ENCODE assay signal across 29 cellular contexts in genomic region chr1:42211224-42211623, GRCh38. TPM values are rescaled to one million over a fixed set of nuclear protein-coding genes. Genes with fewer than 3 reads are reported as not detected.
DNase-seq lines count a peak whose midpoint lies in the region; TF ChIP-seq lines count a peak whose summit lies in the region.
"Had no signal": no experiment of that assay in that cellular context is flagged by ENCODE, and none has a peak within 500 bp of the region (broad histone marks: within the 10 kb centered on the region; RNA-seq: fewer than 3 reads in every experiment).

No MANE protein-coding gene starts in this region.

- H3K27me3 ChIP-seq in brain microvascular endothelial cell (replicated peaks) = no peaks in the 10 kb centered on the region

- H3K4me3 ChIP-seq in brain microvascular endothelial cell (ENCODE audit: low read depth, low read length) = no peak overlapping the region
- H3K4me3 ChIP-seq: smooth muscle cell had no signal

- in situ Hi-C loops in brain microvascular endothelial cell (cut with HindIII; ENCODE audit: low pct_ligation_motif_present, low sequenced_read_pairs) = no loop called here

- TF ChIP-seq CTCF in brain microvascular endothelial cell (IDR thresholded peaks at IDR 0.05; ENCODE audit: low read depth, low read length, missing control alignments) = no peak

- no peaks in the 10 kb centered on the region for H3K36me3 ChIP-seq in brain microvascular endothelial cell (replicated peaks)

- H3K27ac ChIP-seq in brain microvascular endothelial cell = no peak overlapping the region
- H3K27ac ChIP-seq: 22Rv1, C4-2B, WERI-Rb-1 had no signal

- DNase-seq in DMS 273 (lab: John Stamatoyannopoulos, UW; ENCODE audit: unreplicated experiment) (peak; percentile 5), DMS 273 treated with DMSO at 0.1 percent for 48 hours (lab: John Stamatoyannopoulos, UW) (no peak), HT1080 (ENCODE audit: low read depth) (peak; percentile 92), brain microvascular endothelial cell (peak; percentile 15), kidney tubule cell (ENCODE audit: low spot score) (peak; percentile 17), T-helper 9 cell (no peak), NCI-H69 (lab: John Stamatoyannopoulos, UW) (no peak), glomerular visceral epithelial cell (ENCODE audit: extremely low spot score) (no peak)
- DNase-seq: activated CD4-positive, alpha-beta T cell treated with anti-CD3 and anti-CD28 coated beads, Interleukin-2, amount 50 U/mL, for 48 hours; activated naive CD4-positive, alpha-beta T cell treated with Interleukin-2 at 50 U/mL for 16 hours; amygdala; effector memory CD4-positive, alpha-beta T cell; KBM-7; kidney glomerular epithelial cell; NCI-H1092 treated with DMSO at 0.1 percent for 48 hours; NCI-H2081 treated with DMSO at 0.1 percent for 48 hours; NCI-H510A; Right ventricle myocardium superior; stimulated activated CD4-positive, alpha-beta T cell treated with anti-CD3 and anti-CD28 coated beads, Interleukin-4, amount 100 ng/mL, for 4 hours; T-cell; WERI-Rb-1 had no signal

RNA-seq across cellular contexts. Expression of gene GUCA2A, which starts 46.7 kb away (rescaled TPM):
- 0.69 TPM in 1 of 2 replicates, not detected in the other for total RNA-seq in HT1080 (2014; rRNA removed; shearing (Covaris generic))
- not detected in 2 replicates for polyA plus RNA-seq in HT1080 (2015; cell fraction: cytosol; rRNA removed)
- polyA plus RNA-seq in HT1080 (2015; cell fraction: nucleus; rRNA removed) = not detected in 2 replicates
- total RNA-seq: cerebellum, frontal cortex, mesothelial cell of epicardium, progenitor cell of endocrine pancreas, Right ventricle myocardium superior, smooth muscle cell, T-cell had no signal
- polyA plus RNA-seq: neural cell, smooth muscle cell had no signal

RNA-seq across cellular contexts. Expression of gene GUCA2B, which starts 58.0 kb away (rescaled TPM):
- total RNA-seq in HT1080 (2014; rRNA removed; shearing (Covaris generic)) = not detected in 2 replicates
- not detected in 2 replicates for polyA plus RNA-seq in HT1080 (2015; cell fraction: cytosol; rRNA removed)
- polyA plus RNA-seq in HT1080 (2015; cell fraction: nucleus; rRNA removed) = not detected in 2 replicates
- total RNA-seq: cerebellum, frontal cortex, mesothelial cell of epicardium, Right ventricle myocardium superior, smooth muscle cell, T-cell had no signal
- polyA plus RNA-seq: neural cell, smooth muscle cell had no signal

Comparison
In these comparisons a context has a peak if more than half of its experiments do, and no peak if none do; other contexts are left out.
1. DNase-seq: peak in DMS 273 (single experiment), HT1080 (single experiment), brain microvascular endothelial cell (single experiment) and kidney tubule cell (single experiment); none in DMS 273 treated with DMSO at 0.1 percent for 48 hours (single experiment), T-helper 9 cell (single experiment), NCI-H69 (single experiment) and glomerular visceral epithelial cell (single experiment).